In the genomic region with DNA sequence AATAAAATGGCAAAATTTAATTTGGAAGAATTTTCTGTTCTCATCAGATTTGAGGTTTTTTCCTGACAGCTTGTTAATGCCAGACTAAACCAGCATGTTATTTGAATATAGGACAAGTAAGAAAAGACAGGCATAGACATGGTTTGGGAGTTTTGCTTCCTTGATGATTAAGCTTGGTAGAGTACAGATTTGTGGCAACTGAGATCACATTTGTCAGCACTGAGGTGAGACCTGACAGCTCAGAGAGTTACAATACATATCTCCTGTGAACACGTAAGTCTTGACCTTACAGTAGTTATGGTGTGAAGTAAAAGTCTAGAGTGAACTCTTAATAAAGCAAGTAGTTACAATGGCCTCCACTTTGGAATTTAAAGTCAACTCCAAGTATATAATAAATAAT, we compare ENCODE assay signal across 20 cellular contexts.
"Had no signal": no experiment of that assay in that cellular context is flagged by ENCODE, and none has a peak within 500 bp of the region (broad histone marks: within the 10 kb centered on the region; RNA-seq: fewer than 3 reads in every experiment).

No MANE protein-coding gene starts in this region.

- H3K4me1 Mint-ChIP-seq: IgD-negative memory B cell had no signal

- H3K9me3 Mint-ChIP-seq: IgD-negative memory B cell had no signal

- H3K27me3 ChIP-seq: MG63 had no signal

- H3K27ac ChIP-seq: HL-60, RWPE1 had no signal

- H3K36me3 ChIP-seq: MG63 had no signal

- H3K27ac Mint-ChIP-seq: IgD-negative memory B cell had no signal

- H3K9ac ChIP-seq: SK-N-SH had no signal

- H3K4me2 ChIP-seq: SK-N-SH had no signal

- H3K27me3 Mint-ChIP-seq: IgD-negative memory B cell had no signal

- DNase-seq: KBM-7, MG63, NCI-H1092, NCI-H1105 treated with DMSO at 0.1 percent for 48 hours, NCI-H1417 treated with DMSO at 0.1 percent for 48 hours, NCI-H146, NCI-H1694 treated with DMSO at 0.1 percent for 48 hours, NCI-H1930, NCI-H2081, NCI-H2107, NCI-H2227 treated with DMSO at 0.1 percent for 48 hours, NCI-H524 treated with DMSO at 0.1 percent for 48 hours, NCI-H69, NCI-H774, SHP77, SK-N-SH, SW 1271 had no signal

- H3K4me3 Mint-ChIP-seq: IgD-negative memory B cell had no signal

- H3K9me3 ChIP-seq: MG63, SK-N-SH had no signal

- H3K4me3 ChIP-seq: MG63 had no signal
